1 cellular context compared by ENCODE assay signal in the genomic region with DNA sequence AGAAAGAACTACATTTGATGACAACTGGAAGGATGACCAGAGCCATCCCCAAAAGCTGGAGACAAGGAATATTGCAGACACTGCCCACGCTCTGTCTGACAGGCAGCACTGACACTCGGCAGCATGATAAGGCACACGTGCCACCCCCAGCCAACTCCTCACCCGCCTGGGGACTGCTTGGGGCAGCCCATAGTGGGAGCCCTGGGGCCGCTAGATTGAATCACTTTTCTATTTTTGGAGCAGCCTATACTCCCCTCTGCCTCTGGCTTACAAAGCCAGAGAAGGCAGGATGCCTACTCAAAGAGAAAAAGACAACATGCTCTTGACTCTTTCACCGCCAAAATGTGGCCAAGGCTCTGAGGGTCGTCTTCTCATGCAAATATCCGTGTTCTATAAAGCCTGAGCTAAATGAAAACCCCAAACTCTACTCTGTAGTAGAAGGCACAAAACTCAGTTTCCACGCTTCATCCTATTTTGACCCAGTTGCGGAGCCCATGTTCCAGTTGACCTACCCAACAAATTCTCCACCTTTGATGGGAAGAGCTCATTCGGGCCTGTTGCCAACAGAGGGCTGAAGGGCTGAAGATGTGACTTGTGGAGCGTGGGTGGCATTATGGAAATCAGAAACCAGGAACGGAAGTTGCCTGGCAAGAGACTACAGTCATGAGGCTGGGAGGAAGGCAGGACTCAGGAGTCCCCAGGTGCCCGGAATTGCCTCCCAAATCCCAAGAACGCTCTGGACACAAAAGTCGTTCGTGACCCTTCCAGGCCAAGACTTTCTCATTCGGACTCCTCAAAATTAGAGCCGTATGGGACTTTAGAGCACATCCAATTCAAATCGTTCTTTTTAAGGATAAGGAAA.
TF ChIP-seq lines count a peak whose summit lies in the region.

No MANE protein-coding gene starts in this region.

TF ChIP-seq in SK-N-SH, 30 proteins besides CTCF, POLR2A, EP300 and RAD21 (continued from another document):
- TF ChIP-seq POLR2AphosphoS5 (IDR thresholded peaks at IDR 0.05; ENCODE audit: low read depth, low read length) (no peak), TEAD4 (IDR thresholded peaks at IDR 0.05; ENCODE audit: borderline replicate concordance, insufficient read depth) (no peak), SIN3A (IDR thresholded peaks at IDR 0.05; ENCODE audit: borderline replicate concordance, low read depth, low read length) (peak; percentile 92), JUND (IDR thresholded peaks at IDR 0.05) (no peak), ELF1 (IDR thresholded peaks at IDR 0.05) (no peak), RFX5 (IDR thresholded peaks at IDR 0.05; ENCODE audit: low read length) (no peak), MEF2A (IDR thresholded peaks at IDR 0.05; ENCODE audit: borderline replicate concordance, low read depth) (0 out of 2 replicates have a peak, but pooled peaks have one; percentile 32), FOXM1 (IDR thresholded peaks at IDR 0.05; ENCODE audit: low read depth) (no peak), RXRA (IDR thresholded peaks at IDR 0.05; ENCODE audit: borderline replicate concordance, low read depth) (no peak), MXI1 (IDR thresholded peaks at IDR 0.05; ENCODE audit: low read depth, low read length) (peak; percentile 99), GABPA (IDR thresholded peaks at IDR 0.05; ENCODE audit: low read depth) (no peak), CHD2 (IDR thresholded peaks at IDR 0.05; ENCODE audit: low read length, partially characterized antibody) (peak; percentile 19)
- TF ChIP-seq, protein P1, sequence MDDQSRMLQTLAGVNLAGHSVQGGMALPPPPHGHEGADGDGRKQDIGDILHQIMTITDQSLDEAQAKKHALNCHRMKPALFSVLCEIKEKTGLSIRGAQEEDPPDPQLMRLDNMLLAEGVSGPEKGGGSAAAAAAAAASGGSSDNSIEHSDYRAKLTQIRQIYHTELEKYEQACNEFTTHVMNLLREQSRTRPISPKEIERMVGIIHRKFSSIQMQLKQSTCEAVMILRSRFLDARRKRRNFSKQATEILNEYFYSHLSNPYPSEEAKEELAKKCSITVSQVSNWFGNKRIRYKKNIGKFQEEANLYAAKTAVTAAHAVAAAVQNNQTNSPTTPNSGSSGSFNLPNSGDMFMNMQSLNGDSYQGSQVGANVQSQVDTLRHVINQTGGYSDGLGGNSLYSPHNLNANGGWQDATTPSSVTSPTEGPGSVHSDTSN (IDR thresholded peaks at IDR 0.05), result no peak
